In genomic region chr11:46914363-46914762, GRCh38 we compare ENCODE assay signal across 12 cellular contexts. TPM values are rescaled to one million over a fixed set of nuclear protein-coding genes. Genes with fewer than 3 reads are reported as not detected.
DNase-seq lines count a peak whose midpoint lies in the region; ATAC-seq and TF ChIP-seq lines count a peak whose summit lies in the region.
"Had no signal": no experiment of that assay in that cellular context is flagged by ENCODE, and none has a peak within 500 bp of the region (broad histone marks: within the 10 kb centered on the region; RNA-seq: fewer than 3 reads in every experiment).

No MANE protein-coding gene starts in this region.

- CTCF ChIA-PET in HEK293 (lab: Yijun Ruan, JAX): interaction anchor here (0.6 to 4.2 kb wide), 3 partner anchors 130 to 247 kb away, joined by 4 to 31 read pairs (median 5); no protein-coding TSS in a partner anchor

- no peaks in the 10 kb centered on the region for H3K27me3 ChIP-seq in gastrocnemius medialis

- intact Hi-C loops in left ventricle myocardium superior (cut with micrococcal nuclease) (no loop called here), gastrocnemius medialis (cut with DNase I; ENCODE audit: low total_unique reads) (loop anchor here (2.0 to 10.0 kb wide), 2 partner anchors 26 to 330 kb away; partner anchors contain the start of gene ACP2)

- H3K36me3 ChIP-seq in HEK293 (ENCODE audit: control insufficient read depth in 2 of 2, insufficient read depth in 1 of 2, low read length in 2 of 2) (no peaks in the 10 kb centered on the region), gastrocnemius medialis (no peaks in the 10 kb centered on the region)

- DNase-seq in astrocyte of the spinal cord (ENCODE audit: low read depth, low spot score) (peak; percentile 27), left ventricle myocardium superior (peak; percentile 55), gastrocnemius medialis (peak; percentile 70 to 89), NCI-H1694 treated with DMSO at 0.1 percent for 48 hours (lab: John Stamatoyannopoulos, UW) (no peak), NCI-H1048 (lab: John Stamatoyannopoulos, UW) (no peak)
- DNase-seq in stimulated activated CD4-positive, alpha-beta T cell treated with anti-CD3 and anti-CD28 coated beads, Interleukin-12 subunit alpha, Interleukin-12 subunit beta, amount 100 ng/mL, for 4 hours: no peak
- DNase-seq: activated effector memory CD4-positive, alpha-beta T cell treated with anti-CD3 and anti-CD28 coated beads, Interleukin-2, amount 50 U/mL, for 16 hours; COR-L47; NCI-H1092 treated with DMSO at 0.1 percent for 48 hours had no signal

- H3K27ac ChIP-seq in HEK293 (ENCODE audit: extremely low read depth, low read depth, low read length) (no peak overlapping the region), gastrocnemius medialis (peak overlapping the region; percentile 82 to 90 (median 88))

- POLR2A ChIA-PET in HEK293 (lab: Yijun Ruan, JAX): no interaction called here

- in situ Hi-C loops in astrocyte of the spinal cord (cut with HindIII; ENCODE audit: low sequenced_read_pairs) (no loop called here), gastrocnemius medialis (cut with MboI; ENCODE audit: low sequenced_read_pairs in 4 of 4) (no loop called here)

- TF ChIP-seq CTCF in HEK293 (tag by site-specific recombination; IDR thresholded peaks at IDR 0.05) (no peak), astrocyte of the spinal cord (IDR thresholded peaks at IDR 0.05; ENCODE audit: low read depth, low read length) (no peak), gastrocnemius medialis (IDR thresholded peaks at IDR 0.05 in 4 of 5, conservative IDR thresholded peaks at IDR 0.05 in 1 of 5) (no peak)

- H3K4me3 ChIP-seq in HEK293 (ENCODE audit: low read depth, low read length) (no peak overlapping the region), astrocyte of the spinal cord (ENCODE audit: low read depth, low read length) (no peak overlapping the region), gastrocnemius medialis (peak overlapping the region in 2 of 4 donors; percentile 12 to 14)
- H3K4me3 ChIP-seq: skin epidermis had no signal

- ATAC-seq in left ventricle myocardium superior (peak; percentile 78), gastrocnemius medialis (peak; percentile 74 to 87), HG03159 (IDR thresholded peaks at IDR 0.05; ENCODE audit: unreplicated experiment) (no peak)

- peak in 1 of 2 donors; percentile 46 for TF ChIP-seq POLR2A in gastrocnemius medialis (IDR thresholded peaks at IDR 0.05)

- no peaks in the 10 kb centered on the region for H3K9me3 ChIP-seq in HEK293 (ENCODE audit: control insufficient read depth, insufficient read depth, low read depth, low read length)
- no peaks in the 10 kb centered on the region for H3K9me3 ChIP-seq in gastrocnemius medialis

- H3K4me1 ChIP-seq in HEK293 (ENCODE audit: control insufficient read depth, insufficient read depth, low read length) (peaks cover 6% of the 10 kb centered on the region), gastrocnemius medialis (peaks cover 50% of the 10 kb centered on the region in 2 donors)

TF ChIP-seq in HEK293, 187 proteins besides CTCF, POLR2A, EP300 and RAD21:
- TF ChIP-seq ZNF530 (tag by site-specific recombination; IDR thresholded peaks at IDR 0.05; ENCODE audit: low read depth) (no peak), ZSCAN4 (tag by site-specific recombination; IDR thresholded peaks at IDR 0.05) (no peak), ZNF664 (tag by site-specific recombination; IDR thresholded peaks at IDR 0.05) (no peak), ZSCAN18 (tag by site-specific recombination; IDR thresholded peaks at IDR 0.05) (no peak), ZNF677 (tag by site-specific recombination; IDR thresholded peaks at IDR 0.05) (no peak), ZBTB26 (tag by site-specific recombination; optimal IDR thresholded peaks at IDR 0.05) (no peak), ZNF433 (tag by site-specific recombination; IDR thresholded peaks at IDR 0.05; ENCODE audit: low read depth) (no peak), PRDM10 (tag by site-specific recombination; IDR thresholded peaks at IDR 0.05) (peak; percentile 81), ZNF660 (tag by site-specific recombination; IDR thresholded peaks at IDR 0.05) (peak; percentile 99)

RNA-seq across cellular contexts. Expression of gene LRP4, which starts 4.0 kb away (rescaled TPM):
- total RNA-seq in left ventricle myocardium superior: 21.9 TPM
- 10 to 100 TPM in 1 of 4 donors, 1 to 10 TPM in 3; 3.9 to 19.0 (median 6.2) TPM for total RNA-seq in gastrocnemius medialis

RNA-seq across cellular contexts. Expression of gene CSTPP1, which starts 22.2 kb away (rescaled TPM):
- total RNA-seq in left ventricle myocardium superior (9.6 TPM), gastrocnemius medialis (1 to 10 TPM; 4.3 to 8.1 (median 6.4) TPM)

Comparison
In these comparisons a context has a peak if more than half of its experiments do, and no peak if none do; other contexts are left out.
1. DNase-seq: peak in astrocyte of the spinal cord (single experiment), left ventricle myocardium superior (single experiment) and gastrocnemius medialis (2 of 2); none in NCI-H1694 treated with DMSO at 0.1 percent for 48 hours (single experiment), NCI-H1048 (single experiment) and stimulated activated CD4-positive, alpha-beta T cell treated with anti-CD3 and anti-CD28 coated beads, Interleukin-12 subunit alpha, Interleukin-12 subunit beta, amount 100 ng/mL, for 4 hours (single experiment).